In genomic region chr10:24542314-24543270, GRCh38 we compare ENCODE assay signal across 37 cellular contexts.
"Had no signal": no experiment of that assay in that cellular context is flagged by ENCODE, and none has a peak within 500 bp of the region (broad histone marks: within the 10 kb centered on the region; RNA-seq: fewer than 3 reads in every experiment).

No MANE protein-coding gene starts in this region.

- H3K27ac Mint-ChIP-seq: activated B cell treated with CpG ODN at 0.5 μM for 24 hours; activated CD4-positive, alpha-beta memory T cell treated with anti-CD3 and anti-CD28 coated beads, Interleukin-2, amount 10 ng/mL, durations not matched to agents 7 days and 5 days; activated CD8-positive, alpha-beta memory T cell treated with anti-CD3 and anti-CD28 coated beads, Interleukin-2, amount 10 ng/mL, durations not matched to agents 7 days and 5 days; activated naive CD4-positive, alpha-beta T cell treated with anti-CD3 and anti-CD28 coated beads, Interleukin-2, amount 10 ng/mL, durations not matched to agents 7 days and 5 days; activated naive CD8-positive, alpha-beta T cell; activated naive CD8-positive, alpha-beta T cell treated with anti-CD3 and anti-CD28 coated beads, Interleukin-2, amount 50 U/mL, for 24 hours; brain; IgD-negative memory B cell; T-cell; T-helper 17 cell had no signal

- H3K4me2 ChIP-seq: PC-9 had no signal

- H3K27ac ChIP-seq: PC-9, RWPE1, VCaP had no signal

- H2AFZ ChIP-seq: PC-9 had no signal

- H3K9me3 Mint-ChIP-seq: activated B cell treated with CpG ODN at 0.5 μM for 24 hours; activated CD4-positive, alpha-beta memory T cell treated with anti-CD3 and anti-CD28 coated beads, Interleukin-2, amount 10 ng/mL, durations not matched to agents 7 days and 5 days; activated naive CD4-positive, alpha-beta T cell treated with anti-CD3 and anti-CD28 coated beads, Interleukin-2, amount 10 ng/mL, durations not matched to agents 7 days and 5 days; activated naive CD8-positive, alpha-beta T cell treated with anti-CD3 and anti-CD28 coated beads, Interleukin-2, amount 50 U/mL, for 24 hours; brain; IgD-negative memory B cell; T-cell had no signal

- H3K36me3 Mint-ChIP-seq: activated CD8-positive, alpha-beta memory T cell treated with anti-CD3 and anti-CD28 coated beads, Interleukin-2, amount 10 ng/mL, durations not matched to agents 7 days and 5 days; activated naive CD4-positive, alpha-beta T cell treated with anti-CD3 and anti-CD28 coated beads, Interleukin-2, amount 10 ng/mL, durations not matched to agents 7 days and 5 days; activated naive CD8-positive, alpha-beta T cell; IgD-negative memory B cell; T-cell had no signal

- DNase-seq: activated B cell treated with CpG ODN at 0.5 μM for 24 hours; activated CD4-positive, alpha-beta memory T cell treated with anti-CD3 and anti-CD28 coated beads, Interleukin-2, amount 10 ng/mL, durations not matched to agents 7 days and 5 days; activated CD4-positive, alpha-beta T cell treated with anti-CD3 and anti-CD28 coated beads for 4 hours; activated CD4-positive, CD25-positive, alpha-beta regulatory T cell treated with anti-CD3 and anti-CD28 coated beads, Interleukin-2, amount 50 U/mL, for 72 hours; activated CD8-positive, alpha-beta memory T cell treated with anti-CD3 and anti-CD28 coated beads, Interleukin-2, amount 10 ng/mL, durations not matched to agents 7 days and 5 days; activated CD8-positive, alpha-beta memory T cell treated with anti-CD3 and anti-CD28 coated beads, Interleukin-2, amount 50 U/mL, for 48 hours; activated effector memory CD4-positive, alpha-beta T cell treated with Interleukin-2 at 50 U/mL for 16 hours; activated naive CD4-positive, alpha-beta T cell treated with anti-CD3 and anti-CD28 coated beads, Interleukin-2, amount 10 ng/mL, durations not matched to agents 7 days and 5 days; activated naive CD8-positive, alpha-beta T cell treated with anti-CD3 and anti-CD28 coated beads, Interleukin-2, amount 50 U/mL, for 24 hours; activated T-cell treated with anti-CD3 and anti-CD28 coated beads, Interleukin-2, amount 50 U/mL, for 48 hours; anterior cingulate cortex; central memory CD4-positive, alpha-beta T cell; Kasumi-1; KG1; MM.1S; NCI-H1092 treated with DMSO at 0.1 percent for 48 hours; NCI-H1417 treated with DMSO at 0.1 percent for 48 hours; NCI-H187 treated with DMSO at 0.1 percent for 48 hours; NCI-H2081; NCI-H2171 treated with DMSO at 0.1 percent for 48 hours; NCI-H2227 treated with DMSO at 0.1 percent for 48 hours; NCI-H446 treated with DMSO at 0.1 percent for 48 hours; NCI-H524; NCI-H69; NCI-H82; NK-92 treated with Interleukin-12 subunit alpha and Interleukin-12 subunit beta, amount 100 ng/mL, for 24 hours; PC-9; SIG-M5; T-cell; T-helper 17 cell had no signal

- H3K4me3 ChIP-seq: PC-9 had no signal

- H3K4me3 Mint-ChIP-seq: activated B cell treated with CpG ODN at 0.5 μM for 24 hours; activated CD4-positive, alpha-beta memory T cell treated with anti-CD3 and anti-CD28 coated beads, Interleukin-2, amount 10 ng/mL, durations not matched to agents 7 days and 5 days; activated CD8-positive, alpha-beta memory T cell treated with anti-CD3 and anti-CD28 coated beads, Interleukin-2, amount 10 ng/mL, durations not matched to agents 7 days and 5 days; activated naive CD4-positive, alpha-beta T cell treated with anti-CD3 and anti-CD28 coated beads, Interleukin-2, amount 10 ng/mL, durations not matched to agents 7 days and 5 days; activated naive CD8-positive, alpha-beta T cell; activated naive CD8-positive, alpha-beta T cell treated with anti-CD3 and anti-CD28 coated beads, Interleukin-2, amount 50 U/mL, for 24 hours; brain; IgD-negative memory B cell; T-cell; T-helper 17 cell had no signal

- H3K27me3 Mint-ChIP-seq: activated B cell treated with CpG ODN at 0.5 μM for 24 hours, brain had no signal

- H3K4me1 Mint-ChIP-seq: activated B cell treated with CpG ODN at 0.5 μM for 24 hours; activated CD4-positive, alpha-beta memory T cell treated with anti-CD3 and anti-CD28 coated beads, Interleukin-2, amount 10 ng/mL, durations not matched to agents 7 days and 5 days; activated CD8-positive, alpha-beta memory T cell treated with anti-CD3 and anti-CD28 coated beads, Interleukin-2, amount 10 ng/mL, durations not matched to agents 7 days and 5 days; activated naive CD4-positive, alpha-beta T cell treated with anti-CD3 and anti-CD28 coated beads, Interleukin-2, amount 10 ng/mL, durations not matched to agents 7 days and 5 days; activated naive CD8-positive, alpha-beta T cell treated with anti-CD3 and anti-CD28 coated beads, Interleukin-2, amount 50 U/mL, for 24 hours; brain; T-cell; T-helper 17 cell had no signal

- ATAC-seq: activated CD8-positive, alpha-beta memory T cell treated with anti-CD3 and anti-CD28 coated beads, Interleukin-2, amount 10 ng/mL, durations not matched to agents 7 days and 5 days; activated naive CD8-positive, alpha-beta T cell treated with anti-CD3 and anti-CD28 coated beads, Interleukin-2, amount 50 U/mL, for 24 hours; Right ventricle myocardium inferior; SK-N-SH treated with all-trans-retinoic acid at 6 μM for 48 hours; T-cell; T-helper 17 cell had no signal
